Comparison of ENCODE assay signal across 13 cellular contexts in the genomic region with DNA sequence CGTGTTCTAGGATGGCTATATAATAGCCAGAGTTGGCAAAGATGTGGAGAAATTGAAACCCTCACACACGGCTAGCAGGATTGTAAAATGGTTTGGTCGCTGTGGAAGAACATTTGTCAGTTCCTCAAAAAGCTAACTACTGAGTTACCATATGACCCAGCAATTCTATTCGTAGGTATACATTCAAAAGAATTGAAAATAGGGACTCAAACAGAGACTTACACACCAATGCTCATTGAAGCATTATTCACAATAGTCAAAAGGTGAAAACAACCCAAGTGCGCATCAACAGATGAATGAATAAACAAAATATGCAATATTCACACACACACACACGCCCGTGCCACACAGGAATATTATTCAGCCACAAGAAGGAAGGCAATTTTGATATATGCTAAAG. TPM values are rescaled to one million over a fixed set of nuclear protein-coding genes. Genes with fewer than 3 reads are reported as not detected.
DNase-seq lines count a peak whose midpoint lies in the region; ATAC-seq and TF ChIP-seq lines count a peak whose summit lies in the region.
"Had no signal": no experiment of that assay in that cellular context is flagged by ENCODE, and none has a peak within 500 bp of the region (broad histone marks: within the 10 kb centered on the region; RNA-seq: fewer than 3 reads in every experiment).

No MANE protein-coding gene starts in this region.

- no peaks in the 10 kb centered on the region for H3K79me2 ChIP-seq in osteoblast (ENCODE audit: insufficient read depth, low read length)

- no peak overlapping the region for H3K23ac ChIP-seq in mesenchymal stem cell (ENCODE audit: low read length in 2 of 2)

- no peaks in the 10 kb centered on the region for H3K9me3 ChIP-seq in osteoblast (ENCODE audit: low read depth, low read length)
- H3K9me3 ChIP-seq in mesenchymal stem cell (ENCODE audit: control insufficient read depth, low read length): no peaks in the 10 kb centered on the region
- H3K9me3 ChIP-seq: spleen, vagina had no signal

- H2BK12ac ChIP-seq in mesenchymal stem cell (ENCODE audit: low read length in 2 of 2): no peak overlapping the region

- WGBS in mesenchymal stem cell: 94% methylated on average over 7 of the region's 7 CpGs

- no peak overlapping the region for H3K14ac ChIP-seq in mesenchymal stem cell (ENCODE audit: low read length in 2 of 2)

- DNase-seq in NCI-H1417 treated with DMSO at 0.1 percent for 48 hours (lab: John Stamatoyannopoulos, UW) (no peak), osteoblast (ENCODE audit: insufficient read length, low spot score, missing footprints) (no peak), H4 (ENCODE audit: low spot score) (no peak), mesenchymal stem cell (no peak)
- DNase-seq: COR-L47, kidney glomerular epithelial cell, NCI-H1417, spleen had no signal

- no peak overlapping the region for H3K4ac ChIP-seq in mesenchymal stem cell (ENCODE audit: low read depth in 1 of 2, low read length in 2 of 2)

- H4K91ac ChIP-seq in mesenchymal stem cell (ENCODE audit: low read length): no peak overlapping the region

- no peak overlapping the region for H3K9ac ChIP-seq in mesenchymal stem cell (ENCODE audit: low read length)

- H4K20me1 ChIP-seq in osteoblast (ENCODE audit: insufficient read depth, low read length): no peaks in the 10 kb centered on the region

- H3K4me1 ChIP-seq in osteoblast (ENCODE audit: insufficient read depth, low read length) (peaks cover 16% of the 10 kb centered on the region), mesenchymal stem cell (ENCODE audit: control insufficient read depth, insufficient read depth, low read depth, low read length) (peaks cover 2% of the 10 kb centered on the region)

- H3K79me1 ChIP-seq in mesenchymal stem cell (replicated peaks; ENCODE audit: low read length, poor library complexity, severe bottlenecking): peaks cover 2% of the 10 kb centered on the region

- H3K4me2 ChIP-seq in osteoblast (ENCODE audit: insufficient read depth, low read length) (no peak overlapping the region), mesenchymal stem cell (ENCODE audit: low read length, poor library complexity, severe bottlenecking) (no peak overlapping the region)

- no peak overlapping the region for H3K18ac ChIP-seq in mesenchymal stem cell (ENCODE audit: low read depth in 1 of 2, low read length in 2 of 2)

- H2AK5ac ChIP-seq in mesenchymal stem cell (ENCODE audit: low read length, severe bottlenecking): no peak overlapping the region

- no peak overlapping the region for H2BK120ac ChIP-seq in mesenchymal stem cell (ENCODE audit: low read depth, low read length)

- H3K27me3 ChIP-seq in osteoblast (ENCODE audit: insufficient read depth, low read length) (no peaks in the 10 kb centered on the region), mesenchymal stem cell (ENCODE audit: control insufficient read depth in 1 of 2, insufficient read depth in 1 of 2, low read length in 2 of 2) (no peaks in the 10 kb centered on the region)
- H3K27me3 ChIP-seq: spleen, vagina had no signal

- H3K36me3 ChIP-seq in osteoblast (ENCODE audit: insufficient read depth, low read length) (no peaks in the 10 kb centered on the region), mesenchymal stem cell (ENCODE audit: control insufficient read depth in 1 of 2, insufficient read depth in 2 of 2, low read depth in 1 of 2, low read length in 2 of 2) (peaks cover 4 to 40% of the 10 kb centered on the region in 2 experiments)
- H3K36me3 ChIP-seq: spleen, vagina had no signal

- H2AFZ ChIP-seq in osteoblast (ENCODE audit: low read length): no peak overlapping the region
- no peak overlapping the region for H2AFZ ChIP-seq in mesenchymal stem cell (ENCODE audit: low read depth, low read length)

- ATAC-seq in GM19025 (IDR thresholded peaks at IDR 0.05; ENCODE audit: low read depth, unreplicated experiment): peak; percentile 76
- peak; percentile 64 for ATAC-seq in GM21737 (IDR thresholded peaks at IDR 0.05; ENCODE audit: unreplicated experiment)
- peak; percentile 60 for ATAC-seq in HG03139 (IDR thresholded peaks at IDR 0.05; ENCODE audit: unreplicated experiment)

- TF ChIP-seq CTCF in osteoblast (IDR thresholded peaks at IDR 0.05; ENCODE audit: extremely low read depth, low read depth, low read length): no peak

- H3K27ac ChIP-seq in osteoblast (ENCODE audit: low read depth, low read length) (no peak overlapping the region), mesenchymal stem cell (ENCODE audit: low read length, poor library complexity, severe bottlenecking) (no peak overlapping the region)
- H3K27ac ChIP-seq: spleen, vagina had no signal

- no peak overlapping the region for H2BK5ac ChIP-seq in mesenchymal stem cell (ENCODE audit: low read depth, low read length, poor library complexity, severe bottlenecking)

- H3K4me3 ChIP-seq in osteoblast (ENCODE audit: insufficient read depth, low read length) (no peak overlapping the region), mesenchymal stem cell (ENCODE audit: insufficient read depth in 1 of 2, low read depth in 1 of 2, low read length in 2 of 2) (no peak overlapping the region)
- H3K4me3 ChIP-seq: spleen, vagina had no signal

- no peak overlapping the region for H2BK15ac ChIP-seq in mesenchymal stem cell (ENCODE audit: low read depth, poor library complexity, severe bottlenecking)

- no peak overlapping the region for H4K8ac ChIP-seq in mesenchymal stem cell (ENCODE audit: low read length)

RNA-seq across cellular contexts. Expression of gene LY75, which starts 59.1 kb away (rescaled TPM):
- 4.4 and 5.1 TPM in 2 replicates for total RNA-seq in osteoblast
- total RNA-seq in H4 (2014; rRNA removed; shearing (Covaris generic)): not detected in 2 replicates
- polyA plus RNA-seq in mesenchymal stem cell (2013, experiment 1 of 2): 0.03 TPM
- polyA plus RNA-seq in mesenchymal stem cell (2013, experiment 2 of 2): not detected
- polyA plus RNA-seq: neural cell had no signal
